In genomic region chr1:198166900-198167299, GRCh38 we compare ENCODE assay signal across 10 cellular contexts. TPM values are rescaled to one million over a fixed set of nuclear protein-coding genes. Genes with fewer than 3 reads are reported as not detected.
A peak's percentile ranks its signal among the peaks of the same experiment; 100 is the strongest.
DNase-seq lines count a peak whose midpoint lies in the region; ATAC-seq, FAIRE-seq and TF ChIP-seq lines count a peak whose summit lies in the region.
"Had no signal": no experiment of that assay in that cellular context is flagged by ENCODE, and none has a peak within 500 bp of the region (broad histone marks: within the 10 kb centered on the region; RNA-seq: fewer than 3 reads in every experiment).

No MANE protein-coding gene starts in this region.

- H3K4me2 ChIP-seq in keratinocyte (ENCODE audit: control insufficient read depth, extremely low read depth, insufficient read depth, low read depth, low read length) (peak overlapping the region; percentile 84), PC-9 (no peak overlapping the region)

- peaks cover 0 to 2% of the 10 kb centered on the region in 2 donors for H3K36me3 Mint-ChIP-seq in CD4-positive, alpha-beta memory T cell
- peaks cover 19% of the 10 kb centered on the region for H3K36me3 Mint-ChIP-seq in activated T-helper 1 cell treated with anti-CD3 and anti-CD28 coated beads, Interleukin-12 subunit alpha, Interleukin-12 subunit beta, Interleukin-2, Interleukin-4 antibody, amounts not matched to agents 30 ng/mL and 10 ng/mL and 1 ng/mL, durations not matched to agents 14 hours and 24 hours and 36 hours (ENCODE audit: low read depth)

- no peak for FAIRE-seq in keratinocyte (lab: Jason Lieb, UNC)

- POLR2A ChIA-PET in CD4-positive, alpha-beta memory T cell (lab: Charles Lee; ENCODE audit: partially characterized antibody): interaction anchor here (1.0 to 8.6 kb wide), 8 partner anchors 9 to 455 kb away, joined by 3 to 120 read pairs (median 6); partner anchors contain the start of gene NEK7
- POLR2A ChIA-PET in HEK293 (lab: Yijun Ruan, JAX) (interaction anchor here (0.9 kb wide), 1 partner anchor 10 kb away, joined by 4 read pairs; the partner anchor contains the start of gene NEK7), PC-9 (lab: Charles Lee; ENCODE audit: unreplicated experiment) (no interaction called here)

- DNase-seq in CD4-positive, alpha-beta memory T cell: peak in 1 of 5 donors; percentile 31
- no peak for DNase-seq in activated T-helper 1 cell treated with anti-CD3 and anti-CD28 coated beads, Interleukin-12 subunit alpha, Interleukin-12 subunit beta, Interleukin-2, Interleukin-4 antibody, amounts not matched to agents 30 ng/mL and 10 ng/mL and 1 ng/mL, durations not matched to agents 14 hours and 24 hours and 36 hours (ENCODE audit: low spot score)
- DNase-seq in keratinocyte (ENCODE audit: low read depth, low spot score) (no peak), mucosa of descending colon (no peak), NCI-H510A (lab: John Stamatoyannopoulos, UW) (no peak), PC-9 (no peak)
- DNase-seq: C1 segment of cervical spinal cord, MG63, right lobe of liver had no signal

- intact Hi-C loops in CD4-positive, alpha-beta memory T cell (cut with micrococcal nuclease): loop anchor here (1.0 kb wide), 3 partner anchors 8 to 12 kb away; no protein-coding TSS in a partner anchor
- intact Hi-C loops in activated T-helper 1 cell treated with anti-CD3 and anti-CD28 coated beads, Interleukin-12 subunit alpha, Interleukin-12 subunit beta, Interleukin-2, Interleukin-4 antibody, amounts not matched to agents 30 ng/mL and 10 ng/mL and 1 ng/mL, durations not matched to agents 14 hours and 24 hours and 36 hours (cut with micrococcal nuclease): loop anchor here (1.0 to 10.0 kb wide), 9 partner anchors 8 to 1058 kb away; no protein-coding TSS in a partner anchor
- intact Hi-C loops in mucosa of descending colon (cut with DNase I, micrococcal nuclease): no loop called here
- intact Hi-C loops in PC-9 (cut with micrococcal nuclease; ENCODE audit: unreplicated experiment): no loop called here

- no peaks in the 10 kb centered on the region for H3K27me3 ChIP-seq in CD4-positive, alpha-beta memory T cell (ENCODE audit: insufficient read depth, low read length)
- no peaks in the 10 kb centered on the region for H3K27me3 ChIP-seq in keratinocyte (ENCODE audit: control insufficient read depth, extremely low read depth, insufficient read depth, low read length)
- no peaks in the 10 kb centered on the region for H3K27me3 ChIP-seq in PC-9 (ENCODE audit: insufficient read depth, low read depth)
- H3K27me3 ChIP-seq: MG63, right lobe of liver had no signal

- H4K20me1 ChIP-seq in keratinocyte (ENCODE audit: control insufficient read depth, extremely low read depth, insufficient read depth, low read length): no peaks in the 10 kb centered on the region
- H4K20me1 ChIP-seq in PC-9 (ENCODE audit: insufficient read depth): 0 out of 2 replicates have a peak, but pooled peaks cover 4% of the 10 kb centered on the region

- no peak overlapping the region for H3K9ac ChIP-seq in keratinocyte (ENCODE audit: control insufficient read depth, extremely low read depth, insufficient read depth, low read length)

- H3K9me1 ChIP-seq in keratinocyte (ENCODE audit: control insufficient read depth, extremely low read depth, insufficient read depth, low read length): no peaks in the 10 kb centered on the region

- H3K27ac ChIP-seq in CD4-positive, alpha-beta memory T cell (ENCODE audit: low read depth, low read length): peak overlapping the region; percentile 53
- H3K27ac ChIP-seq in HEK293 (ENCODE audit: extremely low read depth, low read depth, low read length) (no peak overlapping the region), keratinocyte (ENCODE audit: control insufficient read depth, insufficient read depth, low read length) (peak overlapping the region; percentile 1), PC-9 (no peak overlapping the region)
- H3K27ac ChIP-seq: right lobe of liver had no signal

- H3K27ac Mint-ChIP-seq in CD4-positive, alpha-beta memory T cell: peak overlapping the region; percentile 80 to 94 (median 90)
- H3K27ac Mint-ChIP-seq in activated T-helper 1 cell treated with anti-CD3 and anti-CD28 coated beads, Interleukin-12 subunit alpha, Interleukin-12 subunit beta, Interleukin-2, Interleukin-4 antibody, amounts not matched to agents 30 ng/mL and 10 ng/mL and 1 ng/mL, durations not matched to agents 14 hours and 24 hours and 36 hours: peak overlapping the region; percentile 91

- H3K79me2 ChIP-seq in keratinocyte (ENCODE audit: control insufficient read depth, insufficient read depth, low read length) (peaks cover 80% of the 10 kb centered on the region), PC-9 (ENCODE audit: low read depth) (peaks cover 100% of the 10 kb centered on the region)

- CTCF ChIA-PET in CD4-positive, alpha-beta memory T cell (lab: Charles Lee; ENCODE audit: partially characterized antibody): interaction anchor here (1.1 to 3.8 kb wide), 4 partner anchors 9 to 29 kb away, joined by 3 to 19 read pairs (median 6); no protein-coding TSS in a partner anchor
- CTCF ChIA-PET in HEK293 (lab: Yijun Ruan, JAX) (no interaction called here), PC-9 (lab: Charles Lee) (no interaction called here)

- no peak overlapping the region for H2AFZ ChIP-seq in keratinocyte (ENCODE audit: control insufficient read depth, low read length)
- H2AFZ ChIP-seq in PC-9: no peak overlapping the region

- dilution Hi-C loops in keratinocyte (cut with MboI; ENCODE audit: extremely low pct_ligation_motif_present, low sequenced_read_pairs): no loop called here

- H3K4me3 ChIP-seq in CD4-positive, alpha-beta memory T cell (ENCODE audit: low read length in 2 of 2): peak overlapping the region in 1 of 2 donors; percentile 37
- H3K4me3 ChIP-seq in HEK293 (ENCODE audit: low read depth, low read length) (no peak overlapping the region), keratinocyte (ENCODE audit: control insufficient read depth in 2 of 3, extremely low read depth in 1 of 3, insufficient read depth in 2 of 3, low read depth in 1 of 3, low read length in 3 of 3) (no peak overlapping the region), mucosa of descending colon (no peak overlapping the region), PC-9 (no peak overlapping the region)
- H3K4me3 ChIP-seq: MG63, right lobe of liver had no signal

- BruUV-seq in PC-9 (replicated peaks; lab: Mats Ljungman, UMichigan): no TSS peak

- ATAC-seq in mucosa of descending colon: no peak

- no peaks in the 10 kb centered on the region for H3K27me3 Mint-ChIP-seq in CD4-positive, alpha-beta memory T cell
- H3K27me3 Mint-ChIP-seq in activated T-helper 1 cell treated with anti-CD3 and anti-CD28 coated beads, Interleukin-12 subunit alpha, Interleukin-12 subunit beta, Interleukin-2, Interleukin-4 antibody, amounts not matched to agents 30 ng/mL and 10 ng/mL and 1 ng/mL, durations not matched to agents 14 hours and 24 hours and 36 hours (ENCODE audit: insufficient read depth): no peaks in the 10 kb centered on the region

- H3F3A ChIP-seq in PC-9 (ENCODE audit: insufficient read depth, low read depth): no peaks in the 10 kb centered on the region

- TF ChIP-seq CTCF in HEK293 (tag by site-specific recombination; IDR thresholded peaks at IDR 0.05) (no peak), keratinocyte (optimal IDR thresholded peaks at IDR 0.05 in 1 of 3, IDR thresholded peaks at IDR 0.05 in 1 of 3, conservative IDR thresholded peaks at IDR 0.05 in 1 of 3; ENCODE audit: extremely low read depth in 1 of 3, insufficient read depth in 2 of 3, low read length in 3 of 3) (no peak), mucosa of descending colon (IDR thresholded peaks at IDR 0.05) (no peak), PC-9 (conservative IDR thresholded peaks at IDR 0.05) (no peak)

- H3K36me3 ChIP-seq in CD4-positive, alpha-beta memory T cell (ENCODE audit: insufficient read depth, low read length): no peaks in the 10 kb centered on the region
- H3K36me3 ChIP-seq in HEK293 (ENCODE audit: control insufficient read depth in 2 of 2, insufficient read depth in 1 of 2, low read length in 2 of 2) (no peaks in the 10 kb centered on the region), keratinocyte (ENCODE audit: control insufficient read depth in 2 of 2, extremely low read depth in 1 of 2, insufficient read depth in 2 of 2, low read length in 2 of 2) (peaks cover 0 to 1% of the 10 kb centered on the region in 2 experiments), mucosa of descending colon (ENCODE audit: low read depth) (no peaks in the 10 kb centered on the region), PC-9 (ENCODE audit: low read depth) (0 out of 2 replicates have a peak, but pooled peaks cover 4% of the 10 kb centered on the region)
- H3K36me3 ChIP-seq: right lobe of liver had no signal

- no peaks in the 10 kb centered on the region for H3K9me3 Mint-ChIP-seq in CD4-positive, alpha-beta memory T cell
- H3K9me3 Mint-ChIP-seq in activated T-helper 1 cell treated with anti-CD3 and anti-CD28 coated beads, Interleukin-12 subunit alpha, Interleukin-12 subunit beta, Interleukin-2, Interleukin-4 antibody, amounts not matched to agents 30 ng/mL and 10 ng/mL and 1 ng/mL, durations not matched to agents 14 hours and 24 hours and 36 hours: no peaks in the 10 kb centered on the region

- peaks cover 66 to 87% (median 79%) of the 10 kb centered on the region in 4 donors for H3K4me1 Mint-ChIP-seq in CD4-positive, alpha-beta memory T cell
- peaks cover 78% of the 10 kb centered on the region for H3K4me1 Mint-ChIP-seq in activated T-helper 1 cell treated with anti-CD3 and anti-CD28 coated beads, Interleukin-12 subunit alpha, Interleukin-12 subunit beta, Interleukin-2, Interleukin-4 antibody, amounts not matched to agents 30 ng/mL and 10 ng/mL and 1 ng/mL, durations not matched to agents 14 hours and 24 hours and 36 hours (ENCODE audit: low read depth)

- H3K9me3 ChIP-seq in CD4-positive, alpha-beta memory T cell (ENCODE audit: control insufficient read depth in 1 of 2, low read length in 2 of 2): no peaks in the 10 kb centered on the region
- H3K9me3 ChIP-seq in HEK293 (ENCODE audit: control insufficient read depth, insufficient read depth, low read depth, low read length) (no peaks in the 10 kb centered on the region), keratinocyte (ENCODE audit: control insufficient read depth, low read depth, low read length) (no peaks in the 10 kb centered on the region), mucosa of descending colon (no peaks in the 10 kb centered on the region), PC-9 (ENCODE audit: insufficient read depth, low read depth) (no peaks in the 10 kb centered on the region)
- H3K9me3 ChIP-seq: MG63, right lobe of liver had no signal

- H3K9me2 ChIP-seq in PC-9 (ENCODE audit: insufficient read depth): no peaks in the 10 kb centered on the region

- H3K4me1 ChIP-seq in CD4-positive, alpha-beta memory T cell (ENCODE audit: insufficient read depth, low read length): peaks cover 96% of the 10 kb centered on the region
- H3K4me1 ChIP-seq in HEK293 (ENCODE audit: control insufficient read depth, insufficient read depth, low read length): peaks cover 23% of the 10 kb centered on the region
- peaks cover 51% of the 10 kb centered on the region for H3K4me1 ChIP-seq in keratinocyte (ENCODE audit: control insufficient read depth, extremely low read depth, insufficient read depth, low read length)
- H3K4me1 ChIP-seq in mucosa of descending colon (ENCODE audit: low read depth): peaks cover 27% of the 10 kb centered on the region
- H3K4me1 ChIP-seq in PC-9 (replicated peaks; ENCODE audit: insufficient read depth): 0 out of 2 replicates have a peak, but pooled peaks cover 3% of the 10 kb centered on the region

- peak overlapping the region; percentile 43 to 90 (median 76) for H3K4me3 Mint-ChIP-seq in CD4-positive, alpha-beta memory T cell
- H3K4me3 Mint-ChIP-seq in activated T-helper 1 cell treated with anti-CD3 and anti-CD28 coated beads, Interleukin-12 subunit alpha, Interleukin-12 subunit beta, Interleukin-2, Interleukin-4 antibody, amounts not matched to agents 30 ng/mL and 10 ng/mL and 1 ng/mL, durations not matched to agents 14 hours and 24 hours and 36 hours: peak overlapping the region; percentile 56

RNA-seq across cellular contexts. Expression of gene NEK7, which starts 10.1 kb away (rescaled TPM):
- 10 to 100 TPM; 56.9 to 63.8 TPM for total RNA-seq in CD4-positive, alpha-beta memory T cell
- 10 to 100 TPM; 53.5 to 57.6 TPM for polyA plus RNA-seq in CD4-positive, alpha-beta memory T cell
- 69.3 and 71.8 TPM in 2 replicates for total RNA-seq in activated T-helper 1 cell treated with anti-CD3 and anti-CD28 coated beads, Interleukin-12 subunit alpha, Interleukin-12 subunit beta, Interleukin-2, Interleukin-4 antibody, amounts not matched to agents 30 ng/mL and 10 ng/mL and 1 ng/mL, durations not matched to agents 14 hours and 24 hours and 36 hours
- polyA plus RNA-seq in keratinocyte: 40.4 to 56.8 TPM (median 41.3 TPM) in 3 replicates
- 29.8 TPM for polyA plus RNA-seq in keratinocyte (2011; ENCODE audit: low read depth)
- 30.0 and 75.8 TPM in 2 replicates for polyA plus RNA-seq in keratinocyte (2011; cell fraction: cytosol; rRNA removed)
- polyA plus RNA-seq in keratinocyte (2011; cell fraction: nucleus; rRNA removed): 40.0 and 47.9 TPM in 2 replicates
- 19.9 and 21.2 TPM in 2 replicates for polyA plus RNA-seq in keratinocyte (2012; ENCODE audit: low replicate concordance)
- 7.9 to 95.7 TPM (median 61.2 TPM) in 3 replicates for polyA minus RNA-seq in keratinocyte
- 45.1 TPM for polyA minus RNA-seq in keratinocyte (2011; cell fraction: cytosol; rRNA and poly(A)+ RNA removed)
- polyA minus RNA-seq in keratinocyte (2011; cell fraction: nucleus; rRNA and poly(A)+ RNA removed): 22.3 and 61.3 TPM in 2 replicates
- 100 to 1,000 TPM in 1 of 3 donors, 10 to 100 TPM in 2; 58.4 to 110 (median 60.3) TPM for total RNA-seq in mucosa of descending colon
- total RNA-seq in PC-9 (2021): 67.4 and 82.2 TPM in 2 replicates

Comparison
In these comparisons a context has a peak if more than half of its experiments do, and no peak if none do; other contexts are left out.
1. H3K27ac ChIP-seq: peak in CD4-positive, alpha-beta memory T cell (single experiment) and keratinocyte (single experiment); none in HEK293 (single experiment) and PC-9 (single experiment).
2. intact Hi-C loops: an anchor here in CD4-positive, alpha-beta memory T cell (1.0 kb wide) and activated T-helper 1 cell treated with anti-CD3 and anti-CD28 coated beads, Interleukin-12 subunit alpha, Interleukin-12 subunit beta, Interleukin-2, Interleukin-4 antibody, amounts not matched to agents 30 ng/mL and 10 ng/mL and 1 ng/mL, durations not matched to agents 14 hours and 24 hours and 36 hours (1.0 to 10.0 kb wide); none called in mucosa of descending colon and PC-9.